25 cellular contexts compared by ENCODE assay signal in genomic region chrX:143363419-143363818, GRCh38.
"Had no signal": no experiment of that assay in that cellular context is flagged by ENCODE, and none has a peak within 500 bp of the region (broad histone marks: within the 10 kb centered on the region; RNA-seq: fewer than 3 reads in every experiment).

No MANE protein-coding gene starts in this region.

- H3K4me3 ChIP-seq: lung, psoas muscle, spleen, testis, transverse colon had no signal

- H3K27ac Mint-ChIP-seq: dendritic cell treated with granulocyte-macrophage colony-stimulating factor and Interleukin-4, amounts not matched to agents 40 ng/mL and 50 ng/mL, for 4 days; effector memory CD8-positive, alpha-beta T cell; immature natural killer cell; naive B cell; nephron progenitor cell; stimulated activated naive B cell treated with anti-CD40 and anti-IgM and Interleukin-4, amounts not matched to agents 10 μg/mL and 1 μg/mL and 100 μg/mL, for 72 hours; stimulated activated naive CD8-positive, alpha-beta T cell treated with anti-CD3 and anti-CD28 coated beads, Interleukin-15, amount 100 ng/mL, for 72 hours had no signal

- ATAC-seq: effector memory CD8-positive, alpha-beta T cell; foreskin keratinocyte; left cardiac atrium; left ventricle myocardium superior; psoas muscle; sciatic nerve; stimulated activated naive B cell treated with anti-CD40 and anti-IgM and Interleukin-4, amounts not matched to agents 10 μg/mL and 1 μg/mL and 100 μg/mL, for 72 hours; stimulated activated naive CD8-positive, alpha-beta T cell treated with anti-CD3 and anti-CD28 coated beads, Interleukin-15, amount 100 ng/mL, for 72 hours had no signal

- DNase-seq: effector memory CD8-positive, alpha-beta T cell; foreskin keratinocyte; immature natural killer cell; left cardiac atrium; left ventricle myocardium superior; mesenchymal stem cell; midbrain; naive B cell; nephron progenitor cell; psoas muscle; spleen; stimulated activated CD4-positive, alpha-beta T cell treated with anti-CD3 and anti-CD28 coated beads, Interleukin-15, amount 100 ng/mL, for 24 hours; stimulated activated CD4-positive, alpha-beta T cell treated with anti-CD3 and anti-CD28 coated beads, Interleukin-1b, Interleukin-23, amount 100 ng/mL, for 48 hours; stimulated activated CD4-positive, alpha-beta T cell treated with anti-CD3 and anti-CD28 coated beads, Interleukin-4, amount 100 ng/mL, for 24 hours; stimulated activated naive B cell treated with anti-CD40 and anti-IgM and Interleukin-4, amounts not matched to agents 10 μg/mL and 1 μg/mL and 100 μg/mL, for 72 hours; stimulated activated naive CD8-positive, alpha-beta T cell treated with anti-CD3 and anti-CD28 coated beads, Interleukin-15, amount 100 ng/mL, for 72 hours; testis; transverse colon had no signal

- H3K36me3 Mint-ChIP-seq: immature natural killer cell; naive B cell; stimulated activated naive B cell treated with anti-CD40 and anti-IgM and Interleukin-4, amounts not matched to agents 10 μg/mL and 1 μg/mL and 100 μg/mL, for 72 hours had no signal

- H3K27ac ChIP-seq: epithelial cell of prostate, foreskin keratinocyte, neutrophil, psoas muscle, spleen, testis, transverse colon had no signal

- FAIRE-seq: colon, keratinocyte had no signal

- H3K4me1 ChIP-seq: foreskin keratinocyte, psoas muscle, spleen, testis, transverse colon had no signal

- H3K4me3 Mint-ChIP-seq: dendritic cell treated with granulocyte-macrophage colony-stimulating factor and Interleukin-4, amounts not matched to agents 40 ng/mL and 50 ng/mL, for 4 days; effector memory CD8-positive, alpha-beta T cell; immature natural killer cell; naive B cell; nephron progenitor cell; stimulated activated naive B cell treated with anti-CD40 and anti-IgM and Interleukin-4, amounts not matched to agents 10 μg/mL and 1 μg/mL and 100 μg/mL, for 72 hours; stimulated activated naive CD8-positive, alpha-beta T cell treated with anti-CD3 and anti-CD28 coated beads, Interleukin-15, amount 100 ng/mL, for 72 hours had no signal

- H3K9me3 Mint-ChIP-seq: stimulated activated naive CD8-positive, alpha-beta T cell treated with anti-CD3 and anti-CD28 coated beads, Interleukin-15, amount 100 ng/mL, for 72 hours had no signal

- H3K36me3 ChIP-seq: neutrophil, spleen, transverse colon had no signal

- H3K27me3 Mint-ChIP-seq: dendritic cell treated with granulocyte-macrophage colony-stimulating factor and Interleukin-4, amounts not matched to agents 40 ng/mL and 50 ng/mL, for 4 days; effector memory CD8-positive, alpha-beta T cell; naive B cell; stimulated activated naive B cell treated with anti-CD40 and anti-IgM and Interleukin-4, amounts not matched to agents 10 μg/mL and 1 μg/mL and 100 μg/mL, for 72 hours; stimulated activated naive CD8-positive, alpha-beta T cell treated with anti-CD3 and anti-CD28 coated beads, Interleukin-15, amount 100 ng/mL, for 72 hours had no signal

- H3K27me3 ChIP-seq: foreskin keratinocyte, neutrophil, spleen, testis, transverse colon had no signal

- H3K9me3 ChIP-seq: neutrophil, psoas muscle, spleen, testis, transverse colon had no signal

- H3K4me1 Mint-ChIP-seq: immature natural killer cell; naive B cell; nephron progenitor cell; stimulated activated naive B cell treated with anti-CD40 and anti-IgM and Interleukin-4, amounts not matched to agents 10 μg/mL and 1 μg/mL and 100 μg/mL, for 72 hours; stimulated activated naive CD8-positive, alpha-beta T cell treated with anti-CD3 and anti-CD28 coated beads, Interleukin-15, amount 100 ng/mL, for 72 hours had no signal
